In the genomic region with DNA sequence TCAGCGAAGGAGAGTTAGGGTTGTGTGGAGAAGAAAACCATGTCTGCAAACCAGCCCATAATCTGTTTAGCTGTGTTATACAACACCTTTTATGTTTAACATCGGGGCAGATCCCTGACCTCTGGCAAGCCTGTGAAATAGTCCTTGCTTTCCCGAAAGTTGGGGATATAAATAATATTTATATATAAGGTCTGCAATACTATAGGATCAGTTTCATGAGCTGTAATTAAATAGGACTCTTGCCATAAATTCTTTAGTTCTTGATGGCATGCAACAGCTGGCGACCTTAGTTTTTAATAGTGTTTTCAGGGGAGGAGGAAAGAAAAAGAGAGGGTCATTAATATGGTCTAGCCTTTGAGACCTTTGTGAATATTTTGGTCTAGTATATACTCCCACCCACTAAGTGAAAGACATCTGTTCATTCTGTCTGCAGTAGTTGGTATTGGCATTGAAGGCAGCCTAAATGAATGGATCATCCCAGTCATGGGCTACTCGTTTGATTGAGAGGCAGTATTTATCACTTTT, we compare ENCODE assay signal across 20 cellular contexts.
DNase-seq lines count a peak whose midpoint lies in the region; ATAC-seq and TF ChIP-seq lines count a peak whose summit lies in the region.
"Had no signal": no experiment of that assay in that cellular context is flagged by ENCODE, and none has a peak within 500 bp of the region (broad histone marks: within the 10 kb centered on the region; RNA-seq: fewer than 3 reads in every experiment).

No MANE protein-coding gene starts in this region.

- H3K4me3 ChIP-seq in SJCRH30: no peak overlapping the region
- H3K4me3 ChIP-seq: GM12878, GM23338 had no signal

- no peaks in the 10 kb centered on the region; the same call in 1 of the 2 replicates for H3K9me3 ChIP-seq in SJCRH30 (replicated peaks)
- H3K9me3 ChIP-seq: BE2C had no signal

- H3K4me3 Mint-ChIP-seq in nephron: no peak overlapping the region
- H3K4me3 Mint-ChIP-seq: CD4-positive, CD25-positive, alpha-beta regulatory T cell; CD8-positive, alpha-beta memory T cell; GM23338 had no signal

- peaks cover 27% of the 10 kb centered on the region for H3K4me1 Mint-ChIP-seq in nephron
- H3K4me1 Mint-ChIP-seq: CD4-positive, CD25-positive, alpha-beta regulatory T cell; CD8-positive, alpha-beta memory T cell; GM23338 had no signal

- H3K27ac Mint-ChIP-seq in nephron: peak overlapping the region in 2 of 3 experiments; percentile 55 to 64
- H3K27ac Mint-ChIP-seq: CD4-positive, CD25-positive, alpha-beta regulatory T cell; CD8-positive, alpha-beta memory T cell; GM23338 had no signal

- no peaks in the 10 kb centered on the region for H3K27me3 Mint-ChIP-seq in nephron (ENCODE audit: low read depth)

- peak; percentile 45 to 72 for DNase-seq in NCI-H524 (lab: John Stamatoyannopoulos, UW)
- peak; percentile 31 to 73 for DNase-seq in SJCRH30
- no peak for DNase-seq in NCI-H1048 (lab: John Stamatoyannopoulos, UW)
- DNase-seq in T-helper 1 cell: no peak
- DNase-seq: ACHN; BE2C; C1 segment of cervical spinal cord; CD4-positive, CD25-positive, alpha-beta regulatory T cell; CD8-positive, alpha-beta memory T cell; COR-L47; DMS 273 treated with DMSO at 0.1 percent for 48 hours; DMS53; DND-41; EL; HCEC 1CT had no signal

- TF ChIP-seq CTCF in nephron (IDR thresholded peaks at IDR 0.05; ENCODE audit: unreplicated experiment in 3 of 3): no peak

- H3K4me1 ChIP-seq in SJCRH30: peaks cover 16% of the 10 kb centered on the region
- H3K4me1 ChIP-seq: BE2C had no signal

- no peaks in the 10 kb centered on the region for H3K27me3 ChIP-seq in SJCRH30
- H3K27me3 ChIP-seq: BE2C had no signal

- ATAC-seq in GM19467 (IDR thresholded peaks at IDR 0.05; ENCODE audit: unreplicated experiment): no peak
- ATAC-seq: GM12878, GM23338 had no signal

- peak overlapping the region; percentile 22; the same call in 1 of the 2 replicates for H3K27ac ChIP-seq in SJCRH30
- H3K27ac ChIP-seq: HL-60 had no signal

- no peaks in the 10 kb centered on the region for H3K36me3 Mint-ChIP-seq in nephron (ENCODE audit: low read depth)
- H3K36me3 Mint-ChIP-seq: CD4-positive, CD25-positive, alpha-beta regulatory T cell; CD8-positive, alpha-beta memory T cell had no signal

- peaks cover 3% of the 10 kb centered on the region for H3K9me3 Mint-ChIP-seq in nephron
- H3K9me3 Mint-ChIP-seq: GM23338 had no signal

- no peaks in the 10 kb centered on the region for H3K36me3 ChIP-seq in SJCRH30
- H3K36me3 ChIP-seq: BE2C had no signal

Comparison
In these comparisons a context has a peak if more than half of its experiments do, and no peak if none do; other contexts are left out.
1. DNase-seq: peak in NCI-H524 (2 of 2) and SJCRH30 (2 of 2); none in NCI-H1048 (single experiment) and T-helper 1 cell (0 of 5).